Comparison of ENCODE assay signal across 8 cellular contexts in genomic region chr2:240567137-240567871, GRCh38. TPM values are rescaled to one million over a fixed set of nuclear protein-coding genes. Genes with fewer than 3 reads are reported as not detected.
DNase-seq lines count a peak whose midpoint lies in the region; ATAC-seq and TF ChIP-seq lines count a peak whose summit lies in the region.

No MANE protein-coding gene starts in this region.

- DNase-seq in NCI-H748 (lab: John Stamatoyannopoulos, UW; ENCODE audit: unreplicated experiment) (peak; percentile 44), NCI-H748 treated with DMSO at 0.1 percent for 48 hours (lab: John Stamatoyannopoulos, UW) (no peak), epithelial cell of proximal tubule (ENCODE audit: low read depth) (no peak), nephron progenitor cell (no peak), Ammon's horn (ENCODE audit: low spot score) (no peak), G401 (ENCODE audit: low spot score) (no peak)
- peak; percentile 47 for DNase-seq in activated CD4-positive, alpha-beta T cell treated with anti-CD3 and anti-CD28 coated beads, Interleukin-2, amount 10 ng/mL, durations not matched to agents 7 days and 5 days

- no peaks in the 10 kb centered on the region for H3K27me3 Mint-ChIP-seq in activated CD4-positive, alpha-beta T cell treated with anti-CD3 and anti-CD28 coated beads, Interleukin-2, amount 10 ng/mL, durations not matched to agents 7 days and 5 days
- H3K27me3 Mint-ChIP-seq in nephron progenitor cell (ENCODE audit: low read depth, poor library complexity), result peaks cover 28% of the 10 kb centered on the region

- ATAC-seq in HG02870 (IDR thresholded peaks at IDR 0.05; ENCODE audit: unreplicated experiment), result no peak

- peak overlapping the region; percentile 69 for H3K4me3 ChIP-seq in epithelial cell of proximal tubule (ENCODE audit: low read depth, low read length)

- peaks cover 48% of the 10 kb centered on the region for H3K36me3 Mint-ChIP-seq in activated CD4-positive, alpha-beta T cell treated with anti-CD3 and anti-CD28 coated beads, Interleukin-2, amount 10 ng/mL, durations not matched to agents 7 days and 5 days (ENCODE audit: low read depth)
- peaks cover 5% of the 10 kb centered on the region for H3K36me3 Mint-ChIP-seq in nephron progenitor cell (ENCODE audit: low read depth)

- TF ChIP-seq CTCF in epithelial cell of proximal tubule (conservative IDR thresholded peaks at IDR 0.05; ENCODE audit: low read depth, low read length) (no peak), nephron progenitor cell (IDR thresholded peaks at IDR 0.05) (no peak)

- in situ Hi-C loops in G401 (cut with HindIII; ENCODE audit: low sequenced_read_pairs), result no loop called here

- peak overlapping the region; percentile 91 for H3K4me3 Mint-ChIP-seq in activated CD4-positive, alpha-beta T cell treated with anti-CD3 and anti-CD28 coated beads, Interleukin-2, amount 10 ng/mL, durations not matched to agents 7 days and 5 days
- H3K4me3 Mint-ChIP-seq in nephron progenitor cell, result peak overlapping the region; percentile 84

- CTCF ChIA-PET in activated CD4-positive, alpha-beta T cell treated with anti-CD3 and anti-CD28 coated beads, Interleukin-2, amount 10 ng/mL, durations not matched to agents 7 days and 5 days (lab: Charles Lee), result interaction anchor here (0.6 to 3.8 kb wide), 10 partner anchors 10 to 94 kb away, joined by 3 to 67 read pairs (median 23); partner anchors contain the start of gene CAPN10

- no peaks in the 10 kb centered on the region for H3K9me3 Mint-ChIP-seq in activated CD4-positive, alpha-beta T cell treated with anti-CD3 and anti-CD28 coated beads, Interleukin-2, amount 10 ng/mL, durations not matched to agents 7 days and 5 days
- H3K9me3 Mint-ChIP-seq in nephron progenitor cell, result no peaks in the 10 kb centered on the region

- peak overlapping the region; percentile 99 for H3K27ac Mint-ChIP-seq in activated CD4-positive, alpha-beta T cell treated with anti-CD3 and anti-CD28 coated beads, Interleukin-2, amount 10 ng/mL, durations not matched to agents 7 days and 5 days
- no peak overlapping the region for H3K27ac Mint-ChIP-seq in nephron progenitor cell

- peaks cover 64% of the 10 kb centered on the region for H3K4me1 Mint-ChIP-seq in activated CD4-positive, alpha-beta T cell treated with anti-CD3 and anti-CD28 coated beads, Interleukin-2, amount 10 ng/mL, durations not matched to agents 7 days and 5 days
- H3K4me1 Mint-ChIP-seq in nephron progenitor cell, result peaks cover 24% of the 10 kb centered on the region

- POLR2A ChIA-PET in activated CD4-positive, alpha-beta T cell treated with anti-CD3 and anti-CD28 coated beads, Interleukin-2, amount 10 ng/mL, durations not matched to agents 7 days and 5 days (lab: Charles Lee), result interaction anchor here (1.0 kb wide), 1 partner anchor 77 kb away, joined by 3 read pairs; no protein-coding TSS in a partner anchor

RNA-seq across cellular contexts. Expression of gene RNPEPL1, which starts 1.0 kb away (rescaled TPM):
- total RNA-seq in activated CD4-positive, alpha-beta T cell treated with anti-CD3 and anti-CD28 coated beads, Interleukin-2, amount 10 ng/mL, durations not matched to agents 7 days and 5 days, result 100 to 1,000 TPM; 118 to 122 TPM
- 31.2 and 53.4 TPM in 2 replicates for total RNA-seq in epithelial cell of proximal tubule
- 3.3 and 5.6 TPM in 2 replicates for total RNA-seq in G401 (2014; rRNA removed; shearing (Covaris generic))

RNA-seq across cellular contexts. Expression of gene DUSP28, which starts 7.1 kb away (rescaled TPM):
- 10 to 100 TPM in 1 of 2 experiments, 1 to 10 TPM in 1; 9.6 to 11.6 TPM for total RNA-seq in activated CD4-positive, alpha-beta T cell treated with anti-CD3 and anti-CD28 coated beads, Interleukin-2, amount 10 ng/mL, durations not matched to agents 7 days and 5 days
- total RNA-seq in epithelial cell of proximal tubule, result 2.0 and 6.3 TPM in 2 replicates
- total RNA-seq in G401 (2014; rRNA removed; shearing (Covaris generic)), result 4.9 and 5.3 TPM in 2 replicates

RNA-seq across cellular contexts. Expression of gene ANKMY1, which starts 9.5 kb away (rescaled TPM):
- total RNA-seq in activated CD4-positive, alpha-beta T cell treated with anti-CD3 and anti-CD28 coated beads, Interleukin-2, amount 10 ng/mL, durations not matched to agents 7 days and 5 days, result 10 to 100 TPM; 38.5 to 39.5 TPM
- total RNA-seq in epithelial cell of proximal tubule, result 4.0 and 9.1 TPM in 2 replicates
- 8.6 and 14.7 TPM in 2 replicates for total RNA-seq in G401 (2014; rRNA removed; shearing (Covaris generic))

RNA-seq across cellular contexts. Expression of gene CAPN10, which starts 19.2 kb away (rescaled TPM):
- total RNA-seq in activated CD4-positive, alpha-beta T cell treated with anti-CD3 and anti-CD28 coated beads, Interleukin-2, amount 10 ng/mL, durations not matched to agents 7 days and 5 days, result 10 to 100 TPM; 40.5 to 58.6 TPM
- 25.2 and 31.9 TPM in 2 replicates for total RNA-seq in epithelial cell of proximal tubule
- 37.6 and 43.0 TPM in 2 replicates for total RNA-seq in G401 (2014; rRNA removed; shearing (Covaris generic))

RNA-seq across cellular contexts. Expression of gene GPR35, which starts 58.0 kb away (rescaled TPM):
- 1 to 10 TPM; 4.1 to 5.1 TPM for total RNA-seq in activated CD4-positive, alpha-beta T cell treated with anti-CD3 and anti-CD28 coated beads, Interleukin-2, amount 10 ng/mL, durations not matched to agents 7 days and 5 days
- not detected in 2 replicates for total RNA-seq in epithelial cell of proximal tubule
- total RNA-seq in G401 (2014; rRNA removed; shearing (Covaris generic)), result 0.86 TPM in 1 of 2 replicates, not detected in the other

Comparison
In these comparisons a context has a peak if more than half of its experiments do, and no peak if none do; other contexts are left out.
1. DNase-seq: peak in NCI-H748 (single experiment) and activated CD4-positive, alpha-beta T cell treated with anti-CD3 and anti-CD28 coated beads, Interleukin-2, amount 10 ng/mL, durations not matched to agents 7 days and 5 days (single experiment); none in NCI-H748 treated with DMSO at 0.1 percent for 48 hours (single experiment), epithelial cell of proximal tubule (single experiment), nephron progenitor cell (single experiment), Ammon's horn (single experiment) and G401 (single experiment).